In the genomic region with DNA sequence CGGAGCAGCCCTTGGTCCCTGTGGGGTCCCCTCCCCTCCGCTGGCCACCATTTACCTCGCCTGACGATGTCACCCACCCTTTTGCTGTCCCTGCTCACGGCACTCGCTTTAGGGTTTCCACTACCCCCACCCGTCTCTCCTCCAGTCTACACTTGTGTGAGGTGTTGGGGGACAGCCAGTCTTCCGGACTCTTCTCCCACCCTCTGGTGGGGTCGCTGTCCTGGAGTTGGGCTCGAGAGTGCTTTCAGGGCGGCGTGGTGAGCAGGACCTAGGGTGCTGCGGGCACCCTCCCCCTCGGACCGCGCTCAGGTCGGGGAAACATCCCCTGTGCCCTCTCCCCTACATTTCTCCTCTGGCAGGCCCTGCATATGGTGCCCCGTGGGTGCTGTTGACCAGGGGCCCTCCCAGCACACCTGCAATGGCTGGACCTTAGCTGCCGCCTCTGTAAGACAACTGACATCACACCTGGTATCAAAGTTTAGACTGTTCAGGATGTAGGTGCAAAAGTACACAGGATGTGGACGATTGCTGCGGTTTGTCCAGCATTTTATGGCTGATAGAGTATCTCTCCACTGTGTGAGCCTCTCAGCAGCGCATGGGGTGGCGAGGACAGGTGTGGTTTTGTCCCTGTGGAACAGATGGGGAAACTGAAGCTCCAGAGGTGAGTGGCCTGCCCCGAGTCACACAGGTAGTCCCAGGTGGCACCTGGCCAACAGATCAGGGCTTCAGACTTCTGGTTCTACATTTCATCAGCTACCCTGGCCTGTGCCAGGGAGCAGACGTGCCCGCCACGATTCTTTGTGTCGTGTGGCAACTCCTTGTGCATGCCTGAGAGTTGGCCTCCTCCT, we compare ENCODE assay signal across 8 cellular contexts. TPM values are rescaled to one million over a fixed set of nuclear protein-coding genes. Genes with fewer than 3 reads are reported as not detected.
DNase-seq lines count a peak whose midpoint lies in the region; ATAC-seq, FAIRE-seq and TF ChIP-seq lines count a peak whose summit lies in the region.

No MANE protein-coding gene starts in this region.

- H3K9me3 Mint-ChIP-seq in activated B cell treated with CpG ODN at 0.5 μM for 24 hours = no peaks in the 10 kb centered on the region

- TF ChIP-seq CTCF in activated B cell treated with CpG ODN at 0.5 μM for 24 hours (IDR thresholded peaks at IDR 0.05) (no peak), fibroblast of mammary gland (conservative IDR thresholded peaks at IDR 0.05; ENCODE audit: control insufficient read depth, insufficient read depth, low read depth, low read length) (no peak), pancreas (IDR thresholded peaks at IDR 0.05) (no peak)

- CTCF ChIA-PET in activated B cell treated with CpG ODN at 0.5 μM for 24 hours (lab: Charles Lee) = interaction anchor here (0.8 to 3.2 kb wide), 13 partner anchors 11 to 115 kb away, joined by 3 to 26 read pairs (median 5); a partner anchor contains a TSS

- peaks cover 2% of the 10 kb centered on the region for H3K27me3 Mint-ChIP-seq in activated B cell treated with CpG ODN at 0.5 μM for 24 hours

- WGBS in pancreas, 2 donors = 7 to 8% methylated on average over 28 of the region's 28 CpGs

- peak overlapping the region in 3 of 4 donors; percentile 46 to 78 (median 69) for H3K27ac ChIP-seq in pancreas

- peaks cover 73% of the 10 kb centered on the region for H3K4me1 Mint-ChIP-seq in activated B cell treated with CpG ODN at 0.5 μM for 24 hours

- peaks cover 21 to 30% (median 29%) of the 10 kb centered on the region in 3 donors for H3K4me1 ChIP-seq in pancreas

- peak overlapping the region; percentile 78 for H3K4me3 ChIP-seq in fibroblast of mammary gland (ENCODE audit: control insufficient read depth, low read depth, low read length)
- peak overlapping the region; percentile 83 to 96 (median 94) for H3K4me3 ChIP-seq in pancreas

- no peaks in the 10 kb centered on the region for H3K36me3 ChIP-seq in pancreas

- H3K9me3 ChIP-seq in pancreas = no peaks in the 10 kb centered on the region

- ATAC-seq in Right ventricle myocardium superior (ENCODE audit: poor library complexity) (no peak), Right ventricle myocardium inferior (no peak), activated B cell treated with CpG ODN at 0.5 μM for 24 hours (ENCODE audit: low read depth) (no peak), pancreas (peak in 3 of 4 donors; percentile 3 to 14 (median 7))

- DNase-seq in Right ventricle myocardium superior (peak; percentile 56), Right ventricle myocardium inferior (ENCODE audit: missing footprints) (no peak), activated B cell treated with CpG ODN at 0.5 μM for 24 hours (no peak), fibroblast of mammary gland (ENCODE audit: low read depth) (no peak), pancreas (peak in 5 of 6 donors; percentile 42 to 82 (median 74)), NCI-H1436 treated with DMSO at 0.1 percent for 48 hours (lab: John Stamatoyannopoulos, UW) (no peak), COR-L47 (lab: John Stamatoyannopoulos, UW) (no peak), AG20443 (ENCODE audit: low spot score) (no peak)

- H3K4me3 Mint-ChIP-seq in activated B cell treated with CpG ODN at 0.5 μM for 24 hours = peak overlapping the region; percentile 92

- FAIRE-seq in pancreas (lab: Jason Lieb, UNC) = no peak

- intact Hi-C loops in Right ventricle myocardium superior (cut with DNase I) = loop anchor here (5.0 kb wide), 1 partner anchor 35 kb away; a partner anchor contains a TSS
- intact Hi-C loops in Right ventricle myocardium inferior (cut with DNase I) = loop anchor here (2.0 kb wide), 1 partner anchor 21 kb away; a partner anchor contains a TSS
- intact Hi-C loops in activated B cell treated with CpG ODN at 0.5 μM for 24 hours (cut with micrococcal nuclease) = loop anchor here (1.0 to 2.0 kb wide), 5 partner anchors 10 to 239 kb away; a partner anchor contains a TSS
- intact Hi-C loops in pancreas (cut with DNase I) = loop anchor here in 2 of 3 donors (5.0 kb wide), 2 partner anchors 45 to 110 kb away; no protein-coding TSS in a partner anchor

- peaks cover 38% of the 10 kb centered on the region for H3K36me3 Mint-ChIP-seq in activated B cell treated with CpG ODN at 0.5 μM for 24 hours (ENCODE audit: low read depth)

- peak overlapping the region; percentile 98 for H3K27ac Mint-ChIP-seq in activated B cell treated with CpG ODN at 0.5 μM for 24 hours

- POLR2A ChIA-PET in activated B cell treated with CpG ODN at 0.5 μM for 24 hours (lab: Charles Lee) = interaction anchor here (0.6 to 9.6 kb wide), 19 partner anchors 8 to 134 kb away, joined by 3 to 280 read pairs (median 4); a partner anchor contains a TSS

- H3K27me3 ChIP-seq in pancreas = no peaks in the 10 kb centered on the region

RNA-seq across cellular contexts. Expression of a gene that starts 1.1 kb away (rescaled TPM):
- total RNA-seq in Right ventricle myocardium superior = 53.4 TPM
- total RNA-seq in Right ventricle myocardium inferior = 54.1 TPM
- 159 and 175 TPM in 2 replicates for total RNA-seq in activated B cell treated with CpG ODN at 0.5 μM for 24 hours
- 10 to 100 TPM; 19.1 to 31.9 (median 21.5) TPM for total RNA-seq in pancreas
- 10 to 100 TPM; 52.8 to 60.6 TPM for polyA plus RNA-seq in pancreas

RNA-seq across cellular contexts. Expression of a gene that starts 21.7 kb away (rescaled TPM):
- total RNA-seq in Right ventricle myocardium superior (11.6 TPM), Right ventricle myocardium inferior (15.2 TPM), activated B cell treated with CpG ODN at 0.5 μM for 24 hours (97.2 and 116 TPM in 2 replicates), pancreas (10 to 100 TPM in 5 of 6 donors, 1 to 10 TPM in 1; 9.8 to 31.3 (median 12.3) TPM)
- 10 to 100 TPM; 60.0 to 60.7 TPM for polyA plus RNA-seq in pancreas

RNA-seq across cellular contexts. Expression of a gene that starts 35.9 kb away (rescaled TPM):
- total RNA-seq in Right ventricle myocardium superior (12.1 TPM), Right ventricle myocardium inferior (15.8 TPM), activated B cell treated with CpG ODN at 0.5 μM for 24 hours (5.1 and 7.7 TPM in 2 replicates), pancreas (10 to 100 TPM; 15.2 to 29.1 (median 21.2) TPM)
- polyA plus RNA-seq in pancreas = 10 to 100 TPM; 29.0 to 29.2 TPM

Comparison
In these comparisons a context has a peak if more than half of its experiments do, and no peak if none do; other contexts are left out.
1. DNase-seq: peak in Right ventricle myocardium superior (single experiment) and pancreas (5 of 6); none in Right ventricle myocardium inferior (single experiment), activated B cell treated with CpG ODN at 0.5 μM for 24 hours (single experiment), fibroblast of mammary gland (single experiment), NCI-H1436 treated with DMSO at 0.1 percent for 48 hours (single experiment), COR-L47 (single experiment) and AG20443 (single experiment).
2. ATAC-seq: peak in pancreas (3 of 4); none in Right ventricle myocardium superior (single experiment), Right ventricle myocardium inferior (single experiment) and activated B cell treated with CpG ODN at 0.5 μM for 24 hours (single experiment).